Comparison of ENCODE assay signal across 17 cellular contexts in the genomic region with DNA sequence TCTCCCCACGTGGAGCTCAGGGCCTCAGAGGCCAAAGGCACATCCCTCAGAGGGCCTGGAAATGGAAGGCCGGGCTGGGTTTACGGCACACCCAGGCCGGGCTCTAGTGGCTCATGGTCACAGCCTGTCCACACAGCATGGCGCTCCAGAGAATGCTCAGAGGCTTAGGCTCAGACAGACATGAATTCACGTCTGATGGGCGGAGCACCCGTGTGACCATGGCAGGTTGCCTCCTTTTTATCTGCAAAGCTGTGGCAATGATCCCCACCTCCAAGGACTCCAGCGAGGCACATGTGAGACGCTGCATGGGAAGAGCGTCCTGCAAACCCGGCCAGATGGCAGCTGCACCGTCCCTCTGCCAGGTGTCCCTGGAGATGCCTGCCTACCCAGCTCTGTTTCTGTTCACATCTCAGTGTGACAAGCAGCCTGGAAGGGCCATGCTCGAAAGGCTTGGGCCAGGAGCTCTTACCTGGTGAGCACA.
"Had no signal": no experiment of that assay in that cellular context is flagged by ENCODE, and none has a peak within 500 bp of the region (broad histone marks: within the 10 kb centered on the region; RNA-seq: fewer than 3 reads in every experiment).

No MANE protein-coding gene starts in this region.

- H3K4me1 Mint-ChIP-seq: activated CD8-positive, alpha-beta memory T cell treated with anti-CD3 and anti-CD28 coated beads, Interleukin-2, amount 10 ng/mL, durations not matched to agents 7 days and 5 days; natural killer cell; stimulated activated effector memory CD8-positive, alpha-beta T cell treated with anti-CD3 and anti-CD28 coated beads, Interleukin-12 subunit alpha, Interleukin-12 subunit beta, amount 100 ng/mL, for 72 hours had no signal

- H3K4me3 Mint-ChIP-seq: activated CD8-positive, alpha-beta memory T cell treated with anti-CD3 and anti-CD28 coated beads, Interleukin-2, amount 10 ng/mL, durations not matched to agents 7 days and 5 days; natural killer cell; stimulated activated effector memory CD8-positive, alpha-beta T cell treated with anti-CD3 and anti-CD28 coated beads, Interleukin-12 subunit alpha, Interleukin-12 subunit beta, amount 100 ng/mL, for 72 hours had no signal

- H3K9me3 Mint-ChIP-seq: activated T-helper 2 cell treated with anti-CD3 and anti-CD28 coated beads, Interferon-gamma antibody, Interleukin-2, Interleukin-4, amounts not matched to agents 10 μg/mL and 5 μg/mL and 100 μg/mL, durations not matched to agents 14 hours and 24 hours and 36 hours; natural killer cell; stimulated activated effector memory CD8-positive, alpha-beta T cell treated with anti-CD3 and anti-CD28 coated beads, Interleukin-12 subunit alpha, Interleukin-12 subunit beta, amount 100 ng/mL, for 72 hours had no signal

- H3K36me3 ChIP-seq: left lung, prostate gland, thoracic aorta had no signal

- ATAC-seq: activated CD4-positive, CD25-positive, alpha-beta regulatory T cell treated with anti-CD3 and anti-CD28 coated beads, Interleukin-2, amount 50 U/mL, for 24 hours; activated CD8-positive, alpha-beta memory T cell treated with anti-CD3 and anti-CD28 coated beads, Interleukin-2, amount 10 ng/mL, durations not matched to agents 7 days and 5 days; esophagus mucosa; left lung; natural killer cell; stimulated activated effector memory CD8-positive, alpha-beta T cell treated with anti-CD3 and anti-CD28 coated beads, Interleukin-12 subunit alpha, Interleukin-12 subunit beta, amount 100 ng/mL, for 72 hours had no signal

- H2AFZ ChIP-seq: hepatocyte had no signal

- H3K4me3 ChIP-seq: coronary artery, hepatocyte, left lung, prostate gland, thoracic aorta had no signal

- H3K4me2 ChIP-seq: hepatocyte had no signal

- H3K36me3 Mint-ChIP-seq: activated CD8-positive, alpha-beta memory T cell treated with anti-CD3 and anti-CD28 coated beads, Interleukin-2, amount 10 ng/mL, durations not matched to agents 7 days and 5 days; natural killer cell; stimulated activated effector memory CD8-positive, alpha-beta T cell treated with anti-CD3 and anti-CD28 coated beads, Interleukin-12 subunit alpha, Interleukin-12 subunit beta, amount 100 ng/mL, for 72 hours had no signal

- DNase-seq: activated CD4-positive, alpha-beta T cell treated with anti-CD3 and anti-CD28 coated beads, Interleukin-2, amount 50 U/mL, for 4 hours; activated CD8-positive, alpha-beta memory T cell treated with anti-CD3 and anti-CD28 coated beads, Interleukin-2, amount 10 ng/mL, durations not matched to agents 7 days and 5 days; activated naive CD4-positive, alpha-beta T cell treated with anti-CD3 and anti-CD28 coated beads, Interleukin-2, amount 50 U/mL, for 16 hours; activated T-cell treated with anti-CD3 and anti-CD28 coated beads, Interleukin-2, amount 50 U/mL, for 1 hour; islet precursor cell; mesenchymal stem cell; natural killer cell; nucleus accumbens had no signal

- H3K27me3 Mint-ChIP-seq: activated CD8-positive, alpha-beta memory T cell treated with anti-CD3 and anti-CD28 coated beads, Interleukin-2, amount 10 ng/mL, durations not matched to agents 7 days and 5 days had no signal

- H3K27ac ChIP-seq: coronary artery, hepatocyte, left lung, prostate gland, thoracic aorta had no signal

- H3K9me3 ChIP-seq: left lung, prostate gland, thoracic aorta had no signal

- H3K27ac Mint-ChIP-seq: activated CD8-positive, alpha-beta memory T cell treated with anti-CD3 and anti-CD28 coated beads, Interleukin-2, amount 10 ng/mL, durations not matched to agents 7 days and 5 days; activated T-helper 2 cell treated with anti-CD3 and anti-CD28 coated beads, Interferon-gamma antibody, Interleukin-2, Interleukin-4, amounts not matched to agents 10 μg/mL and 5 μg/mL and 100 μg/mL, durations not matched to agents 14 hours and 24 hours and 36 hours; natural killer cell; stimulated activated effector memory CD8-positive, alpha-beta T cell treated with anti-CD3 and anti-CD28 coated beads, Interleukin-12 subunit alpha, Interleukin-12 subunit beta, amount 100 ng/mL, for 72 hours had no signal

- H3K79me2 ChIP-seq: hepatocyte had no signal

- H3K27me3 ChIP-seq: hepatocyte had no signal

- H3K4me1 ChIP-seq: left lung, prostate gland had no signal
